ENCODE assay signal across 19 cellular contexts in genomic region chr2:234973008-234973407, GRCh38. TPM values are rescaled to one million over a fixed set of nuclear protein-coding genes. Genes with fewer than 3 reads are reported as not detected.
DNase-seq lines count a peak whose midpoint lies in the region; ATAC-seq, FAIRE-seq and TF ChIP-seq lines count a peak whose summit lies in the region.
"Had no signal": no experiment of that assay in that cellular context is flagged by ENCODE, and none has a peak within 500 bp of the region (broad histone marks: within the 10 kb centered on the region; RNA-seq: fewer than 3 reads in every experiment).

No MANE protein-coding gene starts in this region.

- H3K27me3 Mint-ChIP-seq in endodermal cell (ENCODE audit: insufficient read depth), result no peaks in the 10 kb centered on the region
- H3K27me3 Mint-ChIP-seq in activated naive CD8-positive, alpha-beta T cell treated with anti-CD3 and anti-CD28 coated beads, Interleukin-2, amount 50 U/mL, for 24 hours, result peaks cover 11% of the 10 kb centered on the region

- 59 to 60% methylated on average over 8 of the region's 8 CpGs for WGBS in GM23248 (ENCODE audit: low coverage in 1 of 2, low lambda C conversion rate in 2 of 2, missing lambda C conversion rate in 2 of 2), 2 experiments
- WGBS in endodermal cell (ENCODE audit: insufficient coverage in 1 of 2, insufficient read length in 1 of 2), 2 experiments, result 91 to 96% methylated on average over 6 to 8 of the region's 8 CpGs
- WGBS in esophagus squamous epithelium, 2 donors, result 82 to 85% methylated on average over 7 to 8 of the region's 8 CpGs

- no peaks in the 10 kb centered on the region for H3K9me3 ChIP-seq in GM23248 (ENCODE audit: low read depth)
- no peaks in the 10 kb centered on the region for H3K9me3 ChIP-seq in RWPE2 (ENCODE audit: severe bottlenecking)
- H3K9me3 ChIP-seq in endodermal cell (ENCODE audit: control insufficient read depth, low read length), result no peaks in the 10 kb centered on the region
- H3K9me3 ChIP-seq in osteoblast (ENCODE audit: low read depth, low read length), result no peaks in the 10 kb centered on the region
- H3K9me3 ChIP-seq in esophagus squamous epithelium, result no peaks in the 10 kb centered on the region
- H3K9me3 ChIP-seq: colonic mucosa, pancreas, uterus had no signal

- H3K9ac ChIP-seq in GM23248 (no peak overlapping the region), endodermal cell (ENCODE audit: extremely low read depth, low read length, poor library complexity, severe bottlenecking) (no peak overlapping the region)

- TF ChIP-seq CTCF in RWPE2 (IDR thresholded peaks at IDR 0.05; ENCODE audit: poor library complexity, severe bottlenecking) (no peak), endodermal cell (conservative IDR thresholded peaks at IDR 0.05) (no peak), osteoblast (IDR thresholded peaks at IDR 0.05; ENCODE audit: extremely low read depth, low read depth, low read length) (no peak), esophagus squamous epithelium (IDR thresholded peaks at IDR 0.05) (no peak)

- H3K4me3 Mint-ChIP-seq in endodermal cell, result no peak overlapping the region
- H3K4me3 Mint-ChIP-seq in activated naive CD8-positive, alpha-beta T cell treated with anti-CD3 and anti-CD28 coated beads, Interleukin-2, amount 50 U/mL, for 24 hours, result no peak overlapping the region
- H3K4me3 Mint-ChIP-seq: stimulated activated naive CD8-positive, alpha-beta T cell treated with anti-CD3 and anti-CD28 coated beads, Interleukin-15, amount 100 ng/mL, for 72 hours had no signal

- peaks cover 57% of the 10 kb centered on the region for H3F3A ChIP-seq in GM23248 (ENCODE audit: insufficient read depth)

- H3K36me3 Mint-ChIP-seq in endodermal cell (ENCODE audit: low read depth), result peaks cover 15% of the 10 kb centered on the region
- H3K36me3 Mint-ChIP-seq in activated naive CD8-positive, alpha-beta T cell treated with anti-CD3 and anti-CD28 coated beads, Interleukin-2, amount 50 U/mL, for 24 hours (ENCODE audit: low read depth), result no peaks in the 10 kb centered on the region

- no peak overlapping the region for H2AFZ ChIP-seq in GM23248
- no peak overlapping the region for H2AFZ ChIP-seq in osteoblast (ENCODE audit: low read length)

- peaks cover 51% of the 10 kb centered on the region for H3K4me1 Mint-ChIP-seq in endodermal cell
- H3K4me1 Mint-ChIP-seq in activated naive CD8-positive, alpha-beta T cell treated with anti-CD3 and anti-CD28 coated beads, Interleukin-2, amount 50 U/mL, for 24 hours, result peaks cover under 1% of the 10 kb centered on the region
- H3K4me1 Mint-ChIP-seq: stimulated activated naive CD8-positive, alpha-beta T cell treated with anti-CD3 and anti-CD28 coated beads, Interleukin-15, amount 100 ng/mL, for 72 hours had no signal

- intact Hi-C loops in esophagus squamous epithelium (cut with DNase I), result no loop called here

- peak; percentile 61; the same call in 2 of the 3 replicates for ATAC-seq in RWPE2 (ENCODE audit: low read depth)
- ATAC-seq in activated naive CD8-positive, alpha-beta T cell treated with anti-CD3 and anti-CD28 coated beads, Interleukin-2, amount 50 U/mL, for 24 hours, result no peak
- ATAC-seq: stimulated activated naive CD8-positive, alpha-beta T cell treated with anti-CD3 and anti-CD28 coated beads, Interleukin-15, amount 100 ng/mL, for 72 hours had no signal

- no peak for FAIRE-seq in frontal cortex (lab: Jason Lieb, UNC)
- FAIRE-seq: pancreas had no signal

- no peaks in the 10 kb centered on the region for H3K9me2 ChIP-seq in GM23248 (ENCODE audit: insufficient read depth)

- H3K36me3 ChIP-seq in GM23248 (ENCODE audit: low read depth) (0 out of 2 replicates have a peak, but pooled peaks cover 7% of the 10 kb centered on the region), RWPE2 (ENCODE audit: low read depth) (peaks cover 17% of the 10 kb centered on the region), endodermal cell (ENCODE audit: control insufficient read depth, insufficient read depth, low read length) (peaks cover 42% of the 10 kb centered on the region), osteoblast (ENCODE audit: insufficient read depth, low read length) (peaks cover 47% of the 10 kb centered on the region), esophagus squamous epithelium (no peaks in the 10 kb centered on the region)
- H3K36me3 ChIP-seq: colonic mucosa, pancreas, uterus had no signal

- peaks cover 100% of the 10 kb centered on the region for H3K79me2 ChIP-seq in GM23248 (ENCODE audit: insufficient read depth)
- peaks cover 98% of the 10 kb centered on the region for H3K79me2 ChIP-seq in osteoblast (ENCODE audit: insufficient read depth, low read length)

- H3K4me2 ChIP-seq in GM23248 (ENCODE audit: unreplicated experiment), result no peak overlapping the region
- H3K4me2 ChIP-seq in osteoblast (ENCODE audit: insufficient read depth, low read length), result peak overlapping the region; percentile 59

- peak; percentile 55 for DNase-seq in GM23248
- DNase-seq in RWPE2 (ENCODE audit: low spot score), result no peak
- no peak for DNase-seq in endodermal cell
- DNase-seq in osteoblast (ENCODE audit: insufficient read length, low spot score, missing footprints), result peak; percentile 74
- DNase-seq in esophagus squamous epithelium (lab: John Stamatoyannopoulos, UW), result no peak
- no peak for DNase-seq in hippocampal formation (lab: John Stamatoyannopoulos, UW)
- no peak for DNase-seq in activated naive CD8-positive, alpha-beta T cell treated with anti-CD3 and anti-CD28 coated beads, Interleukin-2, amount 50 U/mL, for 24 hours
- no peak for DNase-seq in frontal cortex (ENCODE audit: low spot score in 2 of 2)
- DNase-seq: activated gamma-delta T cell treated with Interleukin-2 at 50 U/mL for 16 hours; colonic mucosa; NCI-H146; NCI-H345; pancreas; stimulated activated CD4-positive, alpha-beta T cell treated with anti-CD3 and anti-CD28 coated beads, Interleukin-2, amount 100 ng/mL, for 24 hours; stimulated activated naive CD8-positive, alpha-beta T cell treated with anti-CD3 and anti-CD28 coated beads, Interleukin-15, amount 100 ng/mL, for 72 hours; SW 1271; uterus had no signal

- H3K27ac Mint-ChIP-seq in endodermal cell, result peak overlapping the region; percentile 44
- no peak overlapping the region for H3K27ac Mint-ChIP-seq in activated naive CD8-positive, alpha-beta T cell treated with anti-CD3 and anti-CD28 coated beads, Interleukin-2, amount 50 U/mL, for 24 hours
- H3K27ac Mint-ChIP-seq: stimulated activated naive CD8-positive, alpha-beta T cell treated with anti-CD3 and anti-CD28 coated beads, Interleukin-15, amount 100 ng/mL, for 72 hours had no signal

- H3K27ac ChIP-seq in GM23248 (no peak overlapping the region), RWPE2 (ENCODE audit: poor library complexity, severe bottlenecking) (peak overlapping the region; percentile 50), endodermal cell (ENCODE audit: low read depth, low read length) (no peak overlapping the region), osteoblast (ENCODE audit: low read depth, low read length) (peak overlapping the region; percentile 40), esophagus squamous epithelium (no peak overlapping the region)
- H3K27ac ChIP-seq: colonic mucosa, epithelial cell of prostate, RWPE1, uterus had no signal

- H3K4me1 ChIP-seq in GM23248 (ENCODE audit: insufficient read depth), result peaks cover 59% of the 10 kb centered on the region
- H3K4me1 ChIP-seq in RWPE2 (ENCODE audit: insufficient read depth, poor library complexity, severe bottlenecking), result peaks cover 41% of the 10 kb centered on the region
- peaks cover 6% of the 10 kb centered on the region for H3K4me1 ChIP-seq in endodermal cell (ENCODE audit: control insufficient read depth, insufficient read depth, low read length)
- H3K4me1 ChIP-seq in osteoblast (ENCODE audit: insufficient read depth, low read length), result peaks cover 61% of the 10 kb centered on the region
- H3K4me1 ChIP-seq in esophagus squamous epithelium, result peaks cover 0 to 44% (median 15%) of the 10 kb centered on the region in 3 donors

- TF ChIP-seq POLR2A in esophagus squamous epithelium (IDR thresholded peaks at IDR 0.05), result no peak

- H3K9me3 Mint-ChIP-seq in endodermal cell, result no peaks in the 10 kb centered on the region
- H3K9me3 Mint-ChIP-seq in activated naive CD8-positive, alpha-beta T cell treated with anti-CD3 and anti-CD28 coated beads, Interleukin-2, amount 50 U/mL, for 24 hours, result no peaks in the 10 kb centered on the region
- H3K9me3 Mint-ChIP-seq: stimulated activated naive CD8-positive, alpha-beta T cell treated with anti-CD3 and anti-CD28 coated beads, Interleukin-15, amount 100 ng/mL, for 72 hours had no signal

- H4K20me1 ChIP-seq in GM23248 (ENCODE audit: insufficient read depth) (peaks cover 19% of the 10 kb centered on the region), osteoblast (ENCODE audit: insufficient read depth, low read length) (peaks cover 74% of the 10 kb centered on the region)

- H3K27me3 ChIP-seq in GM23248 (replicated peaks; ENCODE audit: insufficient read depth) (no peaks in the 10 kb centered on the region), RWPE2 (ENCODE audit: insufficient read depth, poor library complexity, severe bottlenecking) (no peaks in the 10 kb centered on the region), endodermal cell (ENCODE audit: control insufficient read depth, insufficient read depth, low read length, poor library complexity, severe bottlenecking) (no peaks in the 10 kb centered on the region), osteoblast (ENCODE audit: insufficient read depth, low read length) (no peaks in the 10 kb centered on the region), esophagus squamous epithelium (no peaks in the 10 kb centered on the region)
- H3K27me3 ChIP-seq: colonic mucosa, pancreas, uterus had no signal

- in situ Hi-C loops in GM23248 (cut with MboI), result loop anchor here (25.0 kb wide), 1 partner anchor 411 kb away; no protein-coding TSS in a partner anchor

- H3K4me3 ChIP-seq in GM23248 (no peak overlapping the region), RWPE2 (ENCODE audit: severe bottlenecking) (no peak overlapping the region), endodermal cell (ENCODE audit: low read length) (no peak overlapping the region), osteoblast (ENCODE audit: insufficient read depth, low read length) (no peak overlapping the region), esophagus squamous epithelium (no peak overlapping the region)
- H3K4me3 ChIP-seq: colonic mucosa, pancreas, uterus had no signal

RNA-seq across cellular contexts. Expression of gene SH3BP4, which starts 21.2 kb away (rescaled TPM):
- 96.0 and 100 TPM in 2 replicates for total RNA-seq in GM23248 (2014; rRNA removed; shearing (Covaris generic))
- polyA plus RNA-seq in GM23248 (2016; fragmentation: Nextera tagmentation; extraction: Ambion mirVana), result 59.3 and 59.5 TPM in 2 replicates
- total RNA-seq in endodermal cell (10 to 100 TPM; 49.1 to 53.4 TPM), osteoblast (113 and 121 TPM in 2 replicates), esophagus squamous epithelium (10 to 100 TPM; 11.0 to 22.9 (median 18.7) TPM), frontal cortex (6.5 TPM)
- polyA plus RNA-seq in endodermal cell (2013, experiment 1 of 2), result 77.6 TPM
- 78.9 TPM for polyA plus RNA-seq in endodermal cell (2013, experiment 2 of 2)

Comparison
In these comparisons a context has a peak if more than half of its experiments do, and no peak if none do; other contexts are left out.
1. DNase-seq: peak in GM23248 (single experiment) and osteoblast (single experiment); none in RWPE2 (single experiment), endodermal cell (single experiment), esophagus squamous epithelium (single experiment), hippocampal formation (0 of 2), activated naive CD8-positive, alpha-beta T cell treated with anti-CD3 and anti-CD28 coated beads, Interleukin-2, amount 50 U/mL, for 24 hours (single experiment) and frontal cortex (0 of 2).
2. H3K27ac ChIP-seq: peak in RWPE2 (single experiment) and osteoblast (single experiment); none in GM23248 (single experiment), endodermal cell (single experiment) and esophagus squamous epithelium (0 of 4).